17 cellular contexts compared by ENCODE assay signal in genomic region chr7:108072116-108072515, GRCh38. TPM values are rescaled to one million over a fixed set of nuclear protein-coding genes. Genes with fewer than 3 reads are reported as not detected.
DNase-seq lines count a peak whose midpoint lies in the region; ATAC-seq, FAIRE-seq and TF ChIP-seq lines count a peak whose summit lies in the region.
"Had no signal": no experiment of that assay in that cellular context is flagged by ENCODE, and none has a peak within 500 bp of the region (broad histone marks: within the 10 kb centered on the region; RNA-seq: fewer than 3 reads in every experiment).

No MANE protein-coding gene starts in this region.

- H3K27me3 ChIP-seq in bronchial epithelial cell (ENCODE audit: control insufficient read depth, insufficient read depth, low read length): no peaks in the 10 kb centered on the region

- TF ChIP-seq CTCF in D721Med (IDR thresholded peaks at IDR 0.05; ENCODE audit: insufficient read depth, missing control alignments) (no peak), bronchial epithelial cell (IDR thresholded peaks at IDR 0.05; ENCODE audit: insufficient read depth, low read length, severe bottlenecking) (no peak), glutamatergic neuron (IDR thresholded peaks at IDR 0.05; ENCODE audit: partially characterized antibody, unreplicated experiment) (no peak)

- no peak for ATAC-seq in GM21737 (IDR thresholded peaks at IDR 0.05; ENCODE audit: unreplicated experiment)
- ATAC-seq: GM12878, GM23338, HCT116 had no signal

- no peak overlapping the region for H3K4me3 ChIP-seq in bronchial epithelial cell (ENCODE audit: low read depth, low read length)
- H3K4me3 ChIP-seq: GM12878, GM23338 had no signal

- H3K9me3 Mint-ChIP-seq in glutamatergic neuron (ENCODE audit: unreplicated experiment): peaks cover 9% of the 10 kb centered on the region
- H3K9me3 Mint-ChIP-seq: CD4-positive, alpha-beta memory T cell; GM23338; H9 had no signal

- peak overlapping the region; percentile 70 for H3K27ac Mint-ChIP-seq in glutamatergic neuron (ENCODE audit: unreplicated experiment)
- H3K27ac Mint-ChIP-seq: CD4-positive, alpha-beta memory T cell; GM23338; H9 had no signal

- H3K4me3 Mint-ChIP-seq in glutamatergic neuron (ENCODE audit: unreplicated experiment): peak overlapping the region; percentile 10
- H3K4me3 Mint-ChIP-seq: CD4-positive, alpha-beta memory T cell; GM23338; H9 had no signal

- no peaks in the 10 kb centered on the region for H3K36me3 ChIP-seq in bronchial epithelial cell (ENCODE audit: control insufficient read depth, insufficient read depth, low read length)

- no peaks in the 10 kb centered on the region for H3K36me3 Mint-ChIP-seq in glutamatergic neuron (ENCODE audit: unreplicated experiment)
- H3K36me3 Mint-ChIP-seq: CD4-positive, alpha-beta memory T cell had no signal

- peak; percentile 44 for FAIRE-seq in D721Med (lab: Jason Lieb, UNC)
- no peak for FAIRE-seq in bronchial epithelial cell (lab: Jason Lieb, UNC)
- no peak for FAIRE-seq in HTR-8/SVneo (lab: Jason Lieb, UNC)
- FAIRE-seq: G401.6, GM12878, GM19239 had no signal

- peaks cover 21% of the 10 kb centered on the region for H3K4me1 Mint-ChIP-seq in glutamatergic neuron (ENCODE audit: low read depth, unreplicated experiment)
- H3K4me1 Mint-ChIP-seq: CD4-positive, alpha-beta memory T cell; GM23338; H9 had no signal

- no peaks in the 10 kb centered on the region for H3K27me3 Mint-ChIP-seq in glutamatergic neuron (ENCODE audit: unreplicated experiment)

- no peak for DNase-seq in D721Med (ENCODE audit: insufficient read length, low spot score)
- DNase-seq in NCI-H69 (lab: John Stamatoyannopoulos, UW): peak; percentile 59
- peak; percentile 57 for DNase-seq in bronchial epithelial cell (ENCODE audit: low read depth)
- DNase-seq in glutamatergic neuron: no peak
- no peak for DNase-seq in HTR-8/SVneo (ENCODE audit: insufficient read length, low spot score)
- DNase-seq: C1 segment of cervical spinal cord; Calu3; CD4-positive, alpha-beta memory T cell; DND-41; H9 had no signal

RNA-seq across cellular contexts. Expression of gene LAMB4, which starts 58.0 kb away (rescaled TPM):
- total RNA-seq in bronchial epithelial cell: under 0.01 and 0.13 TPM in 2 replicates
- not detected for total RNA-seq in glutamatergic neuron (ENCODE audit: unreplicated experiment)
- total RNA-seq: A172; Calu3; CD4-positive, alpha-beta memory T cell; GM23338; H9 had no signal

Comparison
In these comparisons a context has a peak if more than half of its experiments do, and no peak if none do; other contexts are left out.
1. DNase-seq: peak in NCI-H69 (single experiment) and bronchial epithelial cell (single experiment); none in D721Med (single experiment), glutamatergic neuron (single experiment) and HTR-8/SVneo (single experiment).